Comparison of ENCODE assay signal across 8 cellular contexts in genomic region chr7:48035301-48035966, GRCh38. TPM values are rescaled to one million over a fixed set of nuclear protein-coding genes. Genes with fewer than 3 reads are reported as not detected.
DNase-seq lines count a peak whose midpoint lies in the region; ATAC-seq and TF ChIP-seq lines count a peak whose summit lies in the region.

TSS of gene C7orf57 (plus strand) at chr7:48035543. CDS start at chr7:48036309, 766 bp downstream.

- H3K27me3 ChIP-seq in BE2C (peaks cover 23% of the 10 kb centered on the region), mononuclear cell (ENCODE audit: insufficient read depth, low read length) (peaks cover 64% of the 10 kb centered on the region)

- H3K36me3 ChIP-seq in BE2C, result no peaks in the 10 kb centered on the region

- H3K4me1 ChIP-seq in BE2C, result peaks cover 3% of the 10 kb centered on the region; the same call in 1 of the 2 replicates
- H3K4me1 ChIP-seq in mononuclear cell (ENCODE audit: insufficient read depth, low read length), result peaks cover 9% of the 10 kb centered on the region

- DNase-seq in BE2C, result peak; percentile 95
- peak; percentile 74 for DNase-seq in GM19240 (ENCODE audit: insufficient read length, low spot score)
- peak; percentile 68 for DNase-seq in NCI-H774 (lab: John Stamatoyannopoulos, UW)
- peak; percentile 79 for DNase-seq in activated T-cell treated with anti-CD3 and anti-CD28 coated beads for 24 hours (ENCODE audit: low read depth)
- peak; percentile 27 for DNase-seq in epithelial cell of proximal tubule (ENCODE audit: low read depth)
- DNase-seq in stimulated activated CD8-positive, alpha-beta memory T cell treated with anti-CD3 and anti-CD28 coated beads, Interleukin-15, amount 100 ng/mL, for 24 hours (ENCODE audit: low read depth), result peak; percentile 61

- TF ChIP-seq CTCF in BE2C (IDR thresholded peaks at IDR 0.05; ENCODE audit: low read depth, low read length), result 0 out of 2 replicates have a peak, but pooled peaks have one; percentile 4
- TF ChIP-seq CTCF in epithelial cell of proximal tubule (conservative IDR thresholded peaks at IDR 0.05; ENCODE audit: low read depth, low read length), result no peak

- peak; percentile 94 for ATAC-seq in HG03378 (IDR thresholded peaks at IDR 0.05; ENCODE audit: unreplicated experiment)

- H3K4me3 ChIP-seq in BE2C (ENCODE audit: low read depth, low read length) (peak within 1 kb of the TSS; percentile 64), epithelial cell of proximal tubule (ENCODE audit: low read depth, low read length) (peak within 1 kb of the TSS; percentile 66), mononuclear cell (ENCODE audit: low read length) (peak within 1 kb of the TSS; percentile 31)

- no peaks in the 10 kb centered on the region for H3K9me3 ChIP-seq in BE2C
- no peaks in the 10 kb centered on the region for H3K9me3 ChIP-seq in mononuclear cell (ENCODE audit: low read depth, low read length)

RNA-seq across cellular contexts. Expression of gene C7orf57, which starts in this region (rescaled TPM):
- polyA plus RNA-seq in BE2C (2012; ENCODE audit: insufficient read depth, insufficient read length, low read depth), result not detected
- total RNA-seq in epithelial cell of proximal tubule (0.22 TPM in 1 of 2 replicates, not detected in the other), mononuclear cell (not detected)

Comparison
In these comparisons a context has a peak if more than half of its experiments do, and no peak if none do; other contexts are left out.
1. Peak in every context shown above with its lines: DNase-seq, ATAC-seq and H3K4me3 ChIP-seq.
2. Peak in DNase-seq and H3K4me3 ChIP-seq in epithelial cell of proximal tubule; RNA of the gene not detected or under 1 TPM.
3. DNase-seq: peak in every context shown above with its lines; median percentile 95 in BE2C; 79 in activated T-cell treated with anti-CD3 and anti-CD28 coated beads for 24 hours; 74 in GM19240; 68 in NCI-H774; 61 in stimulated activated CD8-positive, alpha-beta memory T cell treated with anti-CD3 and anti-CD28 coated beads, Interleukin-15, amount 100 ng/mL, for 24 hours; 27 in epithelial cell of proximal tubule.